Comparison of ENCODE assay signal across 14 cellular contexts in genomic region chr4:71604785-71605184, GRCh38.
DNase-seq lines count a peak whose midpoint lies in the region; ATAC-seq and TF ChIP-seq lines count a peak whose summit lies in the region.
"Had no signal": no experiment of that assay in that cellular context is flagged by ENCODE, and none has a peak within 500 bp of the region (broad histone marks: within the 10 kb centered on the region; RNA-seq: fewer than 3 reads in every experiment).

No MANE protein-coding gene starts in this region.

- TF ChIP-seq CTCF in CD14-positive monocyte (IDR thresholded peaks at IDR 0.05) (no peak), WERI-Rb-1 (IDR thresholded peaks at IDR 0.05; ENCODE audit: low read depth, low read length) (no peak)

- peaks cover 33% of the 10 kb centered on the region for H3K4me1 ChIP-seq in BLaER1
- H3K4me1 ChIP-seq: adrenal gland had no signal

- H3K36me3 Mint-ChIP-seq in CD14-positive monocyte: no peaks in the 10 kb centered on the region

- H3K4me1 Mint-ChIP-seq in CD14-positive monocyte: no peaks in the 10 kb centered on the region

- no peak overlapping the region for H3K4me3 Mint-ChIP-seq in CD14-positive monocyte

- H3K36me3 ChIP-seq in BLaER1: no peaks in the 10 kb centered on the region
- no peaks in the 10 kb centered on the region for H3K36me3 ChIP-seq in WERI-Rb-1
- H3K36me3 ChIP-seq: adrenal gland had no signal

- H3K9me3 Mint-ChIP-seq in CD14-positive monocyte: peaks cover 0 to 12% (median 5%) of the 10 kb centered on the region in 7 donors

- peak; percentile 95 for ATAC-seq in HG02623 (IDR thresholded peaks at IDR 0.05; ENCODE audit: unreplicated experiment)
- peak; percentile 97 for ATAC-seq in HG03432 (IDR thresholded peaks at IDR 0.05; ENCODE audit: unreplicated experiment)
- ATAC-seq: SK-N-SH treated with all-trans-retinoic acid at 6 μM for 48 hours had no signal

- H3K9me3 ChIP-seq in BLaER1: peaks cover 7% of the 10 kb centered on the region; the same call in 1 of the 2 replicates
- H3K9me3 ChIP-seq in WERI-Rb-1 (ENCODE audit: severe bottlenecking): no peaks in the 10 kb centered on the region
- H3K9me3 ChIP-seq: adrenal gland had no signal

- peak overlapping the region; percentile 56 for H3K4me2 ChIP-seq in BLaER1

- H3K27me3 Mint-ChIP-seq in CD14-positive monocyte (ENCODE audit: low read depth in 3 of 3): no peaks in the 10 kb centered on the region

- no peak overlapping the region for H3K9ac ChIP-seq in BLaER1

- H4K20me1 ChIP-seq in BLaER1: no peaks in the 10 kb centered on the region

- H3K27ac Mint-ChIP-seq in CD14-positive monocyte: no peak overlapping the region

- H3K27ac ChIP-seq in BLaER1 (no peak overlapping the region), WERI-Rb-1 (no peak overlapping the region)
- H3K27ac ChIP-seq: 22Rv1, adrenal gland had no signal

- peak; percentile 1 for DNase-seq in GM19240 (ENCODE audit: insufficient read length, low spot score)
- DNase-seq in stimulated activated naive CD4-positive, alpha-beta T cell treated with Interleukin-2 at 50 U/mL for 16 hours (lab: John Stamatoyannopoulos, UW): no peak
- no peak for DNase-seq in CD14-positive monocyte (ENCODE audit: low spot score)
- DNase-seq in WERI-Rb-1: no peak
- no peak for DNase-seq in mucosa of gallbladder (ENCODE audit: low spot score)
- DNase-seq: adrenal gland; effector CD8-positive, alpha-beta T cell; H7; NCI-H526 treated with DMSO at 0.1 percent for 48 hours had no signal

- intact Hi-C loops in CD14-positive monocyte (cut with micrococcal nuclease): no loop called here

- no peaks in the 10 kb centered on the region for H3K27me3 ChIP-seq in BLaER1
- H3K27me3 ChIP-seq in WERI-Rb-1 (ENCODE audit: insufficient read depth, low read depth, severe bottlenecking): no peaks in the 10 kb centered on the region
- H3K27me3 ChIP-seq: adrenal gland had no signal

- H3K4me3 ChIP-seq in BLaER1 (no peak overlapping the region), WERI-Rb-1 (ENCODE audit: low read depth, low read length) (no peak overlapping the region)
- H3K4me3 ChIP-seq: adrenal gland had no signal
